11 cellular contexts compared by ENCODE assay signal in the genomic region with DNA sequence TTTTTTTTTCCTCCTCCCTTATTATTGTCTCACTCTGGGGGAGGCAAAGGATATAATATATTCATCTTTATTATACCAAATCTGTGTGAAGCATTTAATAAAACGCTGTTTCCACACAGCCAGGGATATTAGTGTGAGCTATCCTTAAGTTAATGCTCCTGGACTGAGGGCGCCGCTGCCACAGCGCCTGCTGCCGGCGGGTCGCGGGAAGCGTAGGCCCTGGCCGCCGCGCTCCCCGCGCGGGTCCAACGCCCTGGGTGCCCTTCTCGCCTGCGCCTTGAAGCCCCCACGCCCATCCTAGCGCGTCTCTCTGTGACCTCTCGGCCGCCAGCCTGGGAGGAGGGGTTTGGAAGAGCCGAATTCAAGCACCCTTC. TPM values are rescaled to one million over a fixed set of nuclear protein-coding genes. Genes with fewer than 3 reads are reported as not detected.
DNase-seq lines count a peak whose midpoint lies in the region; TF ChIP-seq lines count a peak whose summit lies in the region.
"Had no signal": no experiment of that assay in that cellular context is flagged by ENCODE, and none has a peak within 500 bp of the region (broad histone marks: within the 10 kb centered on the region; RNA-seq: fewer than 3 reads in every experiment).

No MANE protein-coding gene starts in this region.

- TF ChIP-seq CTCF in GM10266 (IDR thresholded peaks at IDR 0.05; ENCODE audit: control insufficient read depth, insufficient read depth, low read depth, missing control alignments) = peak; percentile 76
- TF ChIP-seq CTCF in PC-9 (conservative IDR thresholded peaks at IDR 0.05) = peak; percentile 21; the same call in 1 of the 2 replicates
- TF ChIP-seq CTCF in epithelial cell of esophagus (IDR thresholded peaks at IDR 0.05; ENCODE audit: insufficient read depth, low read depth, low read length, missing control alignments) = peak; percentile 39
- TF ChIP-seq CTCF in nephron (IDR thresholded peaks at IDR 0.05; ENCODE audit: unreplicated experiment in 3 of 3) = peak; percentile 66 to 84 (median 82)

- no peak overlapping the region for H3K4me2 ChIP-seq in PC-9

- no peak overlapping the region for H3K27ac ChIP-seq in PC-9

- CTCF ChIA-PET in PC-9 (lab: Charles Lee) = interaction anchor here (0.6 kb wide), 1 partner anchor 25 kb away, joined by 24 read pairs; no protein-coding TSS in a partner anchor

- H3K4me3 ChIP-seq in PC-9 (no peak overlapping the region), epithelial cell of esophagus (ENCODE audit: low read length) (no peak overlapping the region)

- no peaks in the 10 kb centered on the region for H3K79me2 ChIP-seq in PC-9 (ENCODE audit: low read depth)

- no peaks in the 10 kb centered on the region for H3K9me3 Mint-ChIP-seq in nephron

- no peak overlapping the region for H2AFZ ChIP-seq in PC-9

- POLR2A ChIA-PET in PC-9 (lab: Charles Lee; ENCODE audit: unreplicated experiment) = no interaction called here

- H3K4me3 Mint-ChIP-seq in nephron = no peak overlapping the region

- H3K4me1 ChIP-seq in PC-9 (replicated peaks; ENCODE audit: insufficient read depth) = no peaks in the 10 kb centered on the region

- DNase-seq in GM10266 (ENCODE audit: extremely low spot score) = peak; percentile 72
- DNase-seq in PC-9 = no peak
- no peak for DNase-seq in epithelial cell of esophagus (ENCODE audit: low read depth)
- no peak for DNase-seq in SK-N-DZ (ENCODE audit: low spot score)
- DNase-seq in NCI-H2196 treated with DMSO at 0.1 percent for 48 hours (lab: John Stamatoyannopoulos, UW; ENCODE audit: unreplicated experiment) = no peak
- DNase-seq in activated gamma-delta T cell (lab: John Stamatoyannopoulos, UW) = no peak
- no peak for DNase-seq in posterior vena cava (ENCODE audit: low spot score)
- DNase-seq: amniotic stem cell, NCI-H146 had no signal

- no peaks in the 10 kb centered on the region for H3K36me3 ChIP-seq in PC-9 (ENCODE audit: low read depth)

- intact Hi-C loops in PC-9 (cut with micrococcal nuclease; ENCODE audit: unreplicated experiment) = no loop called here
- intact Hi-C loops in posterior vena cava (cut with DNase I) = no loop called here

- no peaks in the 10 kb centered on the region for H4K20me1 ChIP-seq in PC-9 (ENCODE audit: insufficient read depth)

- no peaks in the 10 kb centered on the region for H3K9me3 ChIP-seq in PC-9 (ENCODE audit: insufficient read depth, low read depth)

- no peaks in the 10 kb centered on the region for H3K9me2 ChIP-seq in PC-9 (ENCODE audit: insufficient read depth)

- H3F3A ChIP-seq in PC-9 (ENCODE audit: insufficient read depth, low read depth) = no peaks in the 10 kb centered on the region

- no TSS peak for BruUV-seq in PC-9 (replicated peaks; lab: Mats Ljungman, UMichigan)

- H3K27ac Mint-ChIP-seq in nephron = no peak overlapping the region

- peaks cover 14% of the 10 kb centered on the region for H3K4me1 Mint-ChIP-seq in nephron

- H3K27me3 ChIP-seq in PC-9 (ENCODE audit: insufficient read depth, low read depth) = peaks cover 15% of the 10 kb centered on the region

- no peaks in the 10 kb centered on the region for H3K36me3 Mint-ChIP-seq in nephron (ENCODE audit: low read depth)

- peaks cover 95% of the 10 kb centered on the region for H3K27me3 Mint-ChIP-seq in nephron (ENCODE audit: low read depth)

RNA-seq across cellular contexts. Expression of gene LBX1, which starts 9.5 kb away (rescaled TPM):
- not detected in 2 replicates for total RNA-seq in PC-9 (2021)
- not detected in 2 replicates for polyA plus RNA-seq in SK-N-DZ (2014; cell fraction: cytosol; rRNA removed)
- not detected in 2 replicates for polyA plus RNA-seq in SK-N-DZ (2014; cell fraction: nucleus; rRNA removed)
- total RNA-seq in posterior vena cava = not detected
- total RNA-seq: T-helper 1 cell treated with Interleukin-12 subunit alpha and Interleukin-12 subunit beta and Interleukin-4 antibody, amounts not matched to agents 30 ng/mL and 1 ng/mL, for 36 hours had no signal

Comparison
In these comparisons a context has a peak if more than half of its experiments do, and no peak if none do; other contexts are left out.
1. CTCF ChIP-seq: peak in every context shown above with its lines; median percentile 82 in nephron; 76 in GM10266; 39 in epithelial cell of esophagus; 21 in PC-9.